ENCODE assay signal across 18 cellular contexts in genomic region chr2:149904816-149905215, GRCh38.
DNase-seq lines count a peak whose midpoint lies in the region; ATAC-seq, FAIRE-seq and TF ChIP-seq lines count a peak whose summit lies in the region.
"Had no signal": no experiment of that assay in that cellular context is flagged by ENCODE, and none has a peak within 500 bp of the region (broad histone marks: within the 10 kb centered on the region; RNA-seq: fewer than 3 reads in every experiment).

No MANE protein-coding gene starts in this region.

- no peaks in the 10 kb centered on the region for H3K9me3 Mint-ChIP-seq in nephron progenitor cell
- H3K9me3 Mint-ChIP-seq in T-helper 2 cell treated with Interferon-gamma antibody and Interleukin-4, amounts not matched to agents 5 μg/mL and 100 μg/mL, for 36 hours: no peaks in the 10 kb centered on the region
- H3K9me3 Mint-ChIP-seq: CD4-positive, alpha-beta T cell had no signal

- no peaks in the 10 kb centered on the region for H3K27me3 Mint-ChIP-seq in nephron progenitor cell (ENCODE audit: low read depth, poor library complexity)
- H3K27me3 Mint-ChIP-seq in T-helper 2 cell treated with Interferon-gamma antibody and Interleukin-4, amounts not matched to agents 5 μg/mL and 100 μg/mL, for 36 hours (ENCODE audit: low read depth): no peaks in the 10 kb centered on the region
- H3K27me3 Mint-ChIP-seq: B cell; CD4-positive, alpha-beta T cell had no signal

- H4K8ac ChIP-seq in H1 (ENCODE audit: extremely low read depth, insufficient read depth, low read length): no peak overlapping the region

- CTCF ChIA-PET in H1 (lab: Charles Lee; ENCODE audit: partially characterized antibody): no interaction called here

- TF ChIP-seq RAD21 in H1 (IDR thresholded peaks at IDR 0.05 in 1 of 2, conservative IDR thresholded peaks at IDR 0.05 in 1 of 2; ENCODE audit: low read depth in 2 of 2, low read length in 2 of 2): no peak

- peaks cover 30% of the 10 kb centered on the region for H3K4me1 Mint-ChIP-seq in nephron progenitor cell
- H3K4me1 Mint-ChIP-seq in T-helper 2 cell treated with Interferon-gamma antibody and Interleukin-4, amounts not matched to agents 5 μg/mL and 100 μg/mL, for 36 hours (ENCODE audit: low read depth): no peaks in the 10 kb centered on the region
- H3K4me1 Mint-ChIP-seq: B cell had no signal

- H3K36me3 Mint-ChIP-seq in nephron progenitor cell (ENCODE audit: low read depth): no peaks in the 10 kb centered on the region
- H3K36me3 Mint-ChIP-seq in T-helper 2 cell treated with Interferon-gamma antibody and Interleukin-4, amounts not matched to agents 5 μg/mL and 100 μg/mL, for 36 hours (ENCODE audit: low read depth): no peaks in the 10 kb centered on the region

- H2BK120ac ChIP-seq in H1 (replicated peaks; ENCODE audit: low read depth, low read length): no peak overlapping the region

- TF ChIP-seq CTCF in H1 (IDR thresholded peaks at IDR 0.05; ENCODE audit: control extremely low read depth in 1 of 3, insufficient read depth in 1 of 3, low read depth in 1 of 3, low read length in 3 of 3): no peak
- TF ChIP-seq CTCF in nephron progenitor cell (IDR thresholded peaks at IDR 0.05): no peak
- TF ChIP-seq CTCF in smooth muscle cell (IDR thresholded peaks at IDR 0.05; ENCODE audit: borderline replicate concordance, insufficient read depth, poor library complexity, severe bottlenecking): no peak

- H3K79me1 ChIP-seq in H1 (ENCODE audit: low read depth, low read length): no peaks in the 10 kb centered on the region

- H2BK12ac ChIP-seq in H1 (ENCODE audit: low read depth, low read length): no peak overlapping the region

- H2AK5ac ChIP-seq in H1 (ENCODE audit: low read depth, low read length): no peak overlapping the region

- no peak for ATAC-seq in HG02588 (IDR thresholded peaks at IDR 0.05; ENCODE audit: unreplicated experiment)
- ATAC-seq: HCT116 had no signal

- no peaks in the 10 kb centered on the region for H3K79me2 ChIP-seq in H1 (ENCODE audit: control insufficient read depth in 1 of 2, insufficient read depth in 2 of 2, low read length in 2 of 2)
- no peaks in the 10 kb centered on the region for H3K79me2 ChIP-seq in smooth muscle cell (ENCODE audit: low read depth)

- peak; percentile 11 for FAIRE-seq in H54 (lab: Jason Lieb, UNC)
- FAIRE-seq in H1 (lab: Jason Lieb, UNC): no peak
- FAIRE-seq: GM12892, GM19239 had no signal

- H4K20me1 ChIP-seq in H1 (replicated peaks in 1 of 2; ENCODE audit: control insufficient read depth in 1 of 2, insufficient read depth in 2 of 2, low read length in 2 of 2): no peaks in the 10 kb centered on the region
- H4K20me1 ChIP-seq in smooth muscle cell (ENCODE audit: low read depth): no peaks in the 10 kb centered on the region

- H3K23ac ChIP-seq in H1 (ENCODE audit: insufficient read length): no peak overlapping the region

- no peak overlapping the region for H4K5ac ChIP-seq in H1 (ENCODE audit: insufficient read length, low read depth, low read length)

- peaks cover 0 to under 1% (median 0%) of the 10 kb centered on the region in 4 experiments; a peak in 2 of 7 replicates for H3K4me1 ChIP-seq in H1 (replicated peaks in 1 of 4; ENCODE audit: control insufficient read depth in 3 of 4, insufficient read depth in 4 of 4, low read length in 3 of 4)
- H3K4me1 ChIP-seq in smooth muscle cell (ENCODE audit: low read depth): peaks cover 26% of the 10 kb centered on the region

- no peak overlapping the region for H3K27ac ChIP-seq in H1 (ENCODE audit: low read depth, low read length)
- H3K27ac ChIP-seq in smooth muscle cell (ENCODE audit: low read depth): peak overlapping the region; percentile 2

- 97% methylated on average over 4 of the region's 4 CpGs; no CpG with 5 or more reads in 1 of the 2 experiments for WGBS in H1 (ENCODE audit: extremely low coverage in 1 of 2, insufficient coverage in 1 of 2, insufficient read length in 1 of 2, insufficient replicate concordance in 2 of 2, low coverage in 1 of 2, low lambda C conversion rate in 2 of 2, missing lambda C conversion rate in 1 of 2), 2 experiments
- WGBS in smooth muscle cell (ENCODE audit: low lambda C conversion rate): 65% methylated on average over 4 of the region's 4 CpGs

- no peak overlapping the region for H3K14ac ChIP-seq in H1 (ENCODE audit: insufficient read length)

- H4K91ac ChIP-seq in H1 (replicated peaks; ENCODE audit: insufficient read length, low read length): peak overlapping the region; percentile 47

- H3K4me2 ChIP-seq in H1 (ENCODE audit: insufficient read depth in 1 of 2, low read depth in 2 of 2, low read length in 2 of 2): no peak overlapping the region
- no peak overlapping the region for H3K4me2 ChIP-seq in smooth muscle cell

- no peak overlapping the region for H3K4ac ChIP-seq in H1 (replicated peaks; ENCODE audit: insufficient read length, low read depth, low read length)

- no peak overlapping the region for H2BK20ac ChIP-seq in H1 (ENCODE audit: low read length)

- peak overlapping the region; percentile 83 for H3K27ac Mint-ChIP-seq in nephron progenitor cell
- H3K27ac Mint-ChIP-seq in T-helper 2 cell treated with Interferon-gamma antibody and Interleukin-4, amounts not matched to agents 5 μg/mL and 100 μg/mL, for 36 hours: no peak overlapping the region
- H3K27ac Mint-ChIP-seq: B cell; CD4-positive, alpha-beta T cell had no signal

- H3K36me3 ChIP-seq in H1 (ENCODE audit: control insufficient read depth in 2 of 4, insufficient read depth in 4 of 4, low read length in 3 of 4) (no peaks in the 10 kb centered on the region), smooth muscle cell (ENCODE audit: low read depth) (no peaks in the 10 kb centered on the region)

- no peaks in the 10 kb centered on the region for H3K27me3 ChIP-seq in H1 (replicated peaks in 1 of 4; ENCODE audit: control insufficient read depth in 3 of 4, extremely low read depth in 1 of 4, insufficient read depth in 3 of 4, low read length in 3 of 4)
- H3K27me3 ChIP-seq in smooth muscle cell (ENCODE audit: low read depth): no peaks in the 10 kb centered on the region

- no peak overlapping the region for H2BK5ac ChIP-seq in H1 (ENCODE audit: low read depth, low read length)

- H3K23me2 ChIP-seq in H1 (ENCODE audit: low read depth, low read length): no peaks in the 10 kb centered on the region

- TF ChIP-seq POLR2A in H54 (IDR thresholded peaks at IDR 0.05; ENCODE audit: low read depth, low read length) (no peak), H1 (IDR thresholded peaks at IDR 0.05; ENCODE audit: control extremely low read depth in 1 of 2, low read depth in 2 of 2, low read length in 2 of 2) (no peak)

- H3K56ac ChIP-seq in H1 (replicated peaks; ENCODE audit: insufficient read length, low read depth, low read length): no peak overlapping the region

- no peaks in the 10 kb centered on the region for H3K9me3 ChIP-seq in H1 (ENCODE audit: insufficient read depth in 2 of 2, low read depth in 1 of 2, low read length in 1 of 2)
- no peaks in the 10 kb centered on the region for H3K9me3 ChIP-seq in smooth muscle cell (replicated peaks; ENCODE audit: low read depth)

- H2BK15ac ChIP-seq in H1 (ENCODE audit: low read length): no peak overlapping the region

- H3K4me3 Mint-ChIP-seq in nephron progenitor cell: no peak overlapping the region
- no peak overlapping the region for H3K4me3 Mint-ChIP-seq in T-helper 2 cell treated with Interferon-gamma antibody and Interleukin-4, amounts not matched to agents 5 μg/mL and 100 μg/mL, for 36 hours
- H3K4me3 Mint-ChIP-seq: B cell; CD4-positive, alpha-beta T cell had no signal

- no peak overlapping the region for H3K9ac ChIP-seq in H1 (replicated peaks in 1 of 4; ENCODE audit: extremely low read depth in 1 of 4, low read depth in 3 of 4, low read length in 3 of 4)
- H3K9ac ChIP-seq in smooth muscle cell (ENCODE audit: low read depth): no peak overlapping the region

- H3K4me3 ChIP-seq in H1 (ENCODE audit: extremely low read depth in 1 of 4, insufficient read depth in 2 of 4, low read depth in 3 of 4, low read length in 4 of 4) (no peak overlapping the region), smooth muscle cell (no peak overlapping the region)

- H3K18ac ChIP-seq in H1 (ENCODE audit: extremely low read depth, low read length): no peak overlapping the region

- H3F3A ChIP-seq in smooth muscle cell (ENCODE audit: low read depth): no peaks in the 10 kb centered on the region

- H2AFZ ChIP-seq in H1 (ENCODE audit: low read length) (no peak overlapping the region), smooth muscle cell (ENCODE audit: low read depth) (peak overlapping the region; percentile 0)

- POLR2A ChIA-PET in H1 (lab: Charles Lee; ENCODE audit: partially characterized antibody): no interaction called here

- no peak for DNase-seq in H54 (ENCODE audit: insufficient read length, low spot score)
- DNase-seq in H1 (ENCODE audit: low read depth in 1 of 2, low spot score in 2 of 2): no peak
- DNase-seq in nephron progenitor cell: no peak
- DNase-seq in smooth muscle cell (lab: John Stamatoyannopoulos, UW; ENCODE audit: unreplicated experiment): no peak
- no peak for DNase-seq in activated naive CD4-positive, alpha-beta T cell treated with Interleukin-2 at 50 U/mL for 16 hours
- no peak for DNase-seq in T-helper 2 cell treated with Interferon-gamma antibody and Interleukin-4, amounts not matched to agents 5 μg/mL and 100 μg/mL, for 36 hours (ENCODE audit: low spot score)
- DNase-seq: ACHN; C1 segment of cervical spinal cord; Calu3; CD4-positive, alpha-beta T cell; DMS79 treated with DMSO at 0.1 percent for 48 hours; GDM1; IMR-90 had no signal

- no peak for TF ChIP-seq EP300 in H1 (IDR thresholded peaks at IDR 0.05; ENCODE audit: borderline replicate concordance in 1 of 2, low read depth in 2 of 2, low read length in 2 of 2)

TF ChIP-seq in H1, 55 proteins besides CTCF, POLR2A, EP300 and RAD21:
- no peak for TF ChIP-seq ASH2L (IDR thresholded peaks at IDR 0.05; ENCODE audit: low read length)
- no peak for TF ChIP-seq EGR1 (IDR thresholded peaks at IDR 0.05; ENCODE audit: borderline replicate concordance, low read depth, low read length)
- no peak for TF ChIP-seq GABPA (IDR thresholded peaks at IDR 0.05; ENCODE audit: borderline replicate concordance, insufficient read depth, low read length)
- TF ChIP-seq EZH2 (IDR thresholded peaks at IDR 0.05; ENCODE audit: low read depth, low read length, severe bottlenecking): no peak
- TF ChIP-seq BCL11A (IDR thresholded peaks at IDR 0.05; ENCODE audit: low read depth in 2 of 2, low read length in 2 of 2): no peak
- TF ChIP-seq TCF12 (IDR thresholded peaks at IDR 0.05; ENCODE audit: low read depth, low read length): no peak
- no peak for TF ChIP-seq MAFK (IDR thresholded peaks at IDR 0.05; ENCODE audit: low read depth, low read length)
- TF ChIP-seq RXRA (IDR thresholded peaks at IDR 0.05; ENCODE audit: insufficient read depth, low read depth, low read length): no peak
- no peak for TF ChIP-seq BACH1 (IDR thresholded peaks at IDR 0.05; ENCODE audit: low read length)
- TF ChIP-seq MAX (IDR thresholded peaks at IDR 0.05): no peak
- TF ChIP-seq CHD2 (IDR thresholded peaks at IDR 0.05; ENCODE audit: low read length): no peak
- no peak for TF ChIP-seq KDM5A (IDR thresholded peaks at IDR 0.05; ENCODE audit: low read length)
